Comparison of ENCODE assay signal across 12 cellular contexts in genomic region chr3:58099850-58100249, GRCh38.
DNase-seq lines count a peak whose midpoint lies in the region; ATAC-seq and TF ChIP-seq lines count a peak whose summit lies in the region.
"Had no signal": no experiment of that assay in that cellular context is flagged by ENCODE, and none has a peak within 500 bp of the region (broad histone marks: within the 10 kb centered on the region; RNA-seq: fewer than 3 reads in every experiment).

No MANE protein-coding gene starts in this region.

- H3K27ac Mint-ChIP-seq in memory B cell, result peak overlapping the region; percentile 7
- H3K27ac Mint-ChIP-seq in natural killer cell treated with Interleukin-12 subunit alpha and Interleukin-12 subunit beta and Interleukin-15 and Interleukin-18, amount 100 ng/mL, for 72 hours, result no peak overlapping the region
- H3K27ac Mint-ChIP-seq: CD4-positive, alpha-beta T cell had no signal

- no peak overlapping the region for H3K4me3 Mint-ChIP-seq in memory B cell
- H3K4me3 Mint-ChIP-seq in natural killer cell treated with Interleukin-12 subunit alpha and Interleukin-12 subunit beta and Interleukin-15 and Interleukin-18, amount 100 ng/mL, for 72 hours, result no peak overlapping the region
- H3K4me3 Mint-ChIP-seq: CD4-positive, alpha-beta T cell had no signal

- H3K36me3 ChIP-seq in left ventricle myocardium inferior, result peaks cover 78% of the 10 kb centered on the region
- H3K36me3 ChIP-seq in uterus, result no peaks in the 10 kb centered on the region

- H3K27ac ChIP-seq in left ventricle myocardium inferior (replicated peaks), result peak overlapping the region; percentile 38
- H3K27ac ChIP-seq in caudate nucleus (ENCODE audit: low read depth, low read length), result peak overlapping the region; percentile 12
- peak overlapping the region in 1 of 2 donors; percentile 37 for H3K27ac ChIP-seq in uterus

- ATAC-seq in left cardiac atrium, result no peak
- no peak for ATAC-seq in memory B cell (ENCODE audit: low read depth)
- ATAC-seq in natural killer cell treated with Interleukin-12 subunit alpha and Interleukin-12 subunit beta and Interleukin-15 and Interleukin-18, amount 100 ng/mL, for 72 hours, result no peak

- no peak for TF ChIP-seq CTCF in left ventricle myocardium inferior (IDR thresholded peaks at IDR 0.05; ENCODE audit: borderline replicate concordance)
- TF ChIP-seq CTCF in uterus (IDR thresholded peaks at IDR 0.05), result no peak

- TF ChIP-seq POLR2A in uterus (IDR thresholded peaks at IDR 0.05), result no peak

- H3K4me3 ChIP-seq in left ventricle myocardium inferior (no peak overlapping the region), uterus (no peak overlapping the region)

- H3K36me3 Mint-ChIP-seq in memory B cell, result peaks cover 47% of the 10 kb centered on the region
- H3K36me3 Mint-ChIP-seq in natural killer cell treated with Interleukin-12 subunit alpha and Interleukin-12 subunit beta and Interleukin-15 and Interleukin-18, amount 100 ng/mL, for 72 hours, result no peaks in the 10 kb centered on the region

- no peaks in the 10 kb centered on the region for H3K27me3 Mint-ChIP-seq in memory B cell
- no peaks in the 10 kb centered on the region for H3K27me3 Mint-ChIP-seq in natural killer cell treated with Interleukin-12 subunit alpha and Interleukin-12 subunit beta and Interleukin-15 and Interleukin-18, amount 100 ng/mL, for 72 hours
- H3K27me3 Mint-ChIP-seq: CD4-positive, alpha-beta T cell had no signal

- no peaks in the 10 kb centered on the region for H3K9me3 Mint-ChIP-seq in memory B cell
- H3K9me3 Mint-ChIP-seq in natural killer cell treated with Interleukin-12 subunit alpha and Interleukin-12 subunit beta and Interleukin-15 and Interleukin-18, amount 100 ng/mL, for 72 hours, result no peaks in the 10 kb centered on the region
- H3K9me3 Mint-ChIP-seq: CD4-positive, alpha-beta T cell had no signal

- peaks cover 21% of the 10 kb centered on the region for H3K4me1 ChIP-seq in left ventricle myocardium inferior
- H3K4me1 ChIP-seq in uterus, result no peaks in the 10 kb centered on the region

- H3K9me3 ChIP-seq in left ventricle myocardium inferior (replicated peaks) (no peaks in the 10 kb centered on the region), uterus (no peaks in the 10 kb centered on the region)

- no peaks in the 10 kb centered on the region for H3K27me3 ChIP-seq in left ventricle myocardium inferior (ENCODE audit: low read depth)
- H3K27me3 ChIP-seq in uterus, result no peaks in the 10 kb centered on the region

- intact Hi-C loops in left ventricle myocardium inferior (cut with micrococcal nuclease), result no loop called here
- intact Hi-C loops in left cardiac atrium (cut with DNase I), result no loop called here
- intact Hi-C loops in uterus (cut with DNase I; ENCODE audit: low total_unique reads), result no loop called here

- DNase-seq in left ventricle myocardium inferior (no peak), left cardiac atrium (no peak), caudate nucleus (lab: John Stamatoyannopoulos, UW) (no peak), memory B cell (ENCODE audit: low spot score in 2 of 2) (no peak), Kasumi-1 (lab: John Stamatoyannopoulos, UW) (no peak), uterus (no peak)
- no peak for DNase-seq in natural killer cell treated with Interleukin-12 subunit alpha and Interleukin-12 subunit beta and Interleukin-15 and Interleukin-18, amount 100 ng/mL, for 72 hours (ENCODE audit: low spot score)
- DNase-seq: CD4-positive, alpha-beta T cell; KBM-7; NCI-H1092; NCI-H69; NK-92 treated with Interleukin-12 subunit alpha and Interleukin-12 subunit beta, amount 100 ng/mL, for 24 hours had no signal

- no peaks in the 10 kb centered on the region for H3K4me1 Mint-ChIP-seq in memory B cell
- H3K4me1 Mint-ChIP-seq in natural killer cell treated with Interleukin-12 subunit alpha and Interleukin-12 subunit beta and Interleukin-15 and Interleukin-18, amount 100 ng/mL, for 72 hours (ENCODE audit: low read depth in 2 of 2), result peaks cover 0 to 5% of the 10 kb centered on the region in 2 donors
